Comparison of ENCODE assay signal across 8 cellular contexts in genomic region chr2:176454893-176455810, GRCh38.
DNase-seq lines count a peak whose midpoint lies in the region; ATAC-seq and TF ChIP-seq lines count a peak whose summit lies in the region.

No MANE protein-coding gene starts in this region.

- peak; percentile 64 for ATAC-seq in HG03039 (IDR thresholded peaks at IDR 0.05; ENCODE audit: unreplicated experiment)
- ATAC-seq in activated CD4-positive, CD25-positive, alpha-beta regulatory T cell treated with anti-CD3 and anti-CD28 coated beads, Interleukin-2, amount 50 U/mL, for 24 hours, result peak; percentile 51 to 66
- peak; percentile 96 for ATAC-seq in left lung
- no peak for ATAC-seq in HG02840 (IDR thresholded peaks at IDR 0.05; ENCODE audit: low FRiP score, unreplicated experiment)

- peaks cover 0 to 20% of the 10 kb centered on the region in 2 donors for H3K27me3 ChIP-seq in left lung

- no peaks in the 10 kb centered on the region for H3K36me3 ChIP-seq in left lung

- intact Hi-C loops in left lung (cut with DNase I), result loop anchor here in 1 of 2 donors (10.0 kb wide), 1 partner anchor 310 kb away; no protein-coding TSS in a partner anchor

- no peaks in the 10 kb centered on the region for H3K4me1 ChIP-seq in left lung

- peak; percentile 90 to 96 for TF ChIP-seq CTCF in left lung (IDR thresholded peaks at IDR 0.05)

- peak; percentile 72 for DNase-seq in EH (ENCODE audit: low read depth)
- DNase-seq in NCI-H2227 treated with DMSO at 0.1 percent for 48 hours (lab: John Stamatoyannopoulos, UW), result peak; percentile 80
- DNase-seq in cerebellum (ENCODE audit: low spot score), result peak; percentile 28
- peak; percentile 71 to 72 for DNase-seq in left lung
- peak; percentile 82 for DNase-seq in stimulated activated CD4-positive, alpha-beta T cell treated with anti-CD3 and anti-CD28 coated beads, Interleukin-4, amount 100 ng/mL, for 24 hours

- H3K27ac ChIP-seq in left lung, result no peak overlapping the region

- H3K4me3 ChIP-seq in left lung, result no peak overlapping the region

- H3K9me3 ChIP-seq in left lung, result no peaks in the 10 kb centered on the region

Comparison
In these comparisons a context has a peak if more than half of its experiments do, and no peak if none do; other contexts are left out.
1. DNase-seq: peak in every context shown above with its lines; median percentile 82 in stimulated activated CD4-positive, alpha-beta T cell treated with anti-CD3 and anti-CD28 coated beads, Interleukin-4, amount 100 ng/mL, for 24 hours; 80 in NCI-H2227 treated with DMSO at 0.1 percent for 48 hours; 72 in EH; 72 in left lung; 28 in cerebellum.